8 cellular contexts compared by ENCODE assay signal in genomic region chr16:8621572-8622314, GRCh38. TPM values are rescaled to one million over a fixed set of nuclear protein-coding genes. Genes with fewer than 3 reads are reported as not detected.
DNase-seq lines count a peak whose midpoint lies in the region; ATAC-seq and TF ChIP-seq lines count a peak whose summit lies in the region.

METTL22 (plus strand) TSS chr16:8621698; CDS start chr16:8625666, 3,968 bp downstream.

- ATAC-seq in GM21723 (IDR thresholded peaks at IDR 0.05; ENCODE audit: unreplicated experiment) = peak; percentile 91
- peak; percentile 95 to 96 for ATAC-seq in activated T-cell treated with anti-CD3 and anti-CD28 coated beads, Interleukin-2, amount 50 U/mL, for 72 hours (replicated peaks in 1 of 2)

- DNase-seq in DMS53 treated with DMSO at 0.1 percent for 48 hours (lab: John Stamatoyannopoulos, UW; ENCODE audit: unreplicated experiment) = peak; percentile 37
- DNase-seq in KG1 (lab: John Stamatoyannopoulos, UW) = peak; percentile 42
- DNase-seq in Peyer's patch = peak; percentile 86 to 95 (median 91)
- DNase-seq in activated T-cell treated with anti-CD3 and anti-CD28 coated beads, Interleukin-2, amount 50 U/mL, for 72 hours = peak; percentile 96 to 97
- peak; percentile 46 for DNase-seq in esophagus squamous epithelium (lab: John Stamatoyannopoulos, UW)
- DNase-seq in stimulated activated CD8-positive, alpha-beta memory T cell treated with anti-CD3 and anti-CD28 coated beads, Interleukin-7, amount 100 ng/mL, for 24 hours (ENCODE audit: low read depth) = peak; percentile 84

- intact Hi-C loops in esophagus squamous epithelium (cut with DNase I) = no loop called here

- TF ChIP-seq POLR2A in Peyer's patch (IDR thresholded peaks at IDR 0.05) (peak; percentile 65 to 68), esophagus squamous epithelium (IDR thresholded peaks at IDR 0.05) (peak in 3 of 4 donors; percentile 41 to 84 (median 59))

- H3K9me3 Mint-ChIP-seq in activated T-cell treated with anti-CD3 and anti-CD28 coated beads, Interleukin-2, amount 50 U/mL, for 72 hours = no peaks in the 10 kb centered on the region

- TF ChIP-seq CTCF in Peyer's patch (IDR thresholded peaks at IDR 0.05) = no peak
- TF ChIP-seq CTCF in esophagus squamous epithelium (IDR thresholded peaks at IDR 0.05) = peak in 2 of 6 experiments; percentile 3 to 21

- 0% methylated on average over 7 to 12 of the region's 51 CpGs for WGBS in esophagus squamous epithelium, 2 donors

- H3K9me3 ChIP-seq in Peyer's patch (no peaks in the 10 kb centered on the region), esophagus squamous epithelium (no peaks in the 10 kb centered on the region), muscle layer of duodenum (ENCODE audit: control insufficient read depth in 1 of 2, low read length in 2 of 2) (no peaks in the 10 kb centered on the region)

- peaks cover 0 to 13% (median 0%) of the 10 kb centered on the region in 3 donors for H3K36me3 ChIP-seq in Peyer's patch
- peaks cover 0 to 30% (median 6%) of the 10 kb centered on the region in 3 donors for H3K36me3 ChIP-seq in esophagus squamous epithelium
- H3K36me3 ChIP-seq in muscle layer of duodenum (ENCODE audit: control insufficient read depth in 1 of 2, insufficient read depth in 2 of 2, low read length in 2 of 2) = peaks cover 9 to 13% of the 10 kb centered on the region in 2 donors

- peak within 1 kb of the TSS; percentile 94 to 95 for H3K4me3 Mint-ChIP-seq in activated T-cell treated with anti-CD3 and anti-CD28 coated beads, Interleukin-2, amount 50 U/mL, for 72 hours

- peaks cover 0 to 1% of the 10 kb centered on the region in 2 donors for H3K36me3 Mint-ChIP-seq in activated T-cell treated with anti-CD3 and anti-CD28 coated beads, Interleukin-2, amount 50 U/mL, for 72 hours (ENCODE audit: insufficient read depth in 2 of 2)

- H3K4me1 Mint-ChIP-seq in activated T-cell treated with anti-CD3 and anti-CD28 coated beads, Interleukin-2, amount 50 U/mL, for 72 hours (ENCODE audit: low read depth) = peaks cover 37% of the 10 kb centered on the region

- H3K4me1 ChIP-seq in Peyer's patch (peaks cover 0 to 10% (median 5%) of the 10 kb centered on the region in 4 donors), esophagus squamous epithelium (peaks cover 3 to 33% (median 20%) of the 10 kb centered on the region in 3 donors), muscle layer of duodenum (ENCODE audit: control insufficient read depth in 1 of 2, insufficient read depth in 2 of 2, low read length in 2 of 2) (peaks cover 0 to 17% of the 10 kb centered on the region in 2 donors)

- H3K27ac ChIP-seq in Peyer's patch = peak within 1 kb of the TSS; percentile 55 to 79 (median 71)
- peak within 1 kb of the TSS; percentile 88 to 95 (median 93) for H3K27ac ChIP-seq in esophagus squamous epithelium
- peak within 1 kb of the TSS; percentile 90 for H3K27ac ChIP-seq in muscle layer of duodenum (ENCODE audit: low read length)

- no peaks in the 10 kb centered on the region for H3K27me3 ChIP-seq in Peyer's patch
- H3K27me3 ChIP-seq in esophagus squamous epithelium = no peaks in the 10 kb centered on the region
- H3K27me3 ChIP-seq in muscle layer of duodenum (ENCODE audit: low read depth, low read length) = no peaks in the 10 kb centered on the region

- H3K27ac Mint-ChIP-seq in activated T-cell treated with anti-CD3 and anti-CD28 coated beads, Interleukin-2, amount 50 U/mL, for 72 hours = peak within 1 kb of the TSS; percentile 87

- H3K27me3 Mint-ChIP-seq in activated T-cell treated with anti-CD3 and anti-CD28 coated beads, Interleukin-2, amount 50 U/mL, for 72 hours (ENCODE audit: low read depth) = no peaks in the 10 kb centered on the region

- H3K4me3 ChIP-seq in Peyer's patch = peak within 1 kb of the TSS; percentile 61 to 95 (median 78)
- peak within 1 kb of the TSS; percentile 83 to 95 (median 90) for H3K4me3 ChIP-seq in esophagus squamous epithelium
- H3K4me3 ChIP-seq in muscle layer of duodenum (ENCODE audit: low read depth in 1 of 2, low read length in 2 of 2) = peak within 1 kb of the TSS; percentile 96 to 97

RNA-seq across cellular contexts. Expression of gene METTL22, which starts in this region (rescaled TPM):
- 10 to 100 TPM; 25.0 to 86.5 (median 59.0) TPM for total RNA-seq in Peyer's patch
- total RNA-seq in activated T-cell treated with anti-CD3 and anti-CD28 coated beads, Interleukin-2, amount 50 U/mL, for 72 hours = 10 to 100 TPM; 46.5 to 53.3 TPM
- total RNA-seq in esophagus squamous epithelium = 10 to 100 TPM in 3 of 4 donors, 1 to 10 TPM in 1; 4.9 to 28.4 (median 13.0) TPM

Comparison
In these comparisons a context has a peak if more than half of its experiments do, and no peak if none do; other contexts are left out.
1. Peak in every context shown above with its lines: DNase-seq, ATAC-seq, H3K4me3 ChIP-seq and H3K27ac ChIP-seq.
2. DNase-seq: peak in every context shown above with its lines; median percentile 96 in activated T-cell treated with anti-CD3 and anti-CD28 coated beads, Interleukin-2, amount 50 U/mL, for 72 hours; 91 in Peyer's patch; 84 in stimulated activated CD8-positive, alpha-beta memory T cell treated with anti-CD3 and anti-CD28 coated beads, Interleukin-7, amount 100 ng/mL, for 24 hours; 46 in esophagus squamous epithelium; 42 in KG1; 37 in DMS53 treated with DMSO at 0.1 percent for 48 hours.